In genomic region chr3:159762981-159763465, GRCh38 we compare ENCODE assay signal across 8 cellular contexts.
DNase-seq lines count a peak whose midpoint lies in the region; ATAC-seq and TF ChIP-seq lines count a peak whose summit lies in the region.

No MANE protein-coding gene starts in this region.

- DNase-seq in NCI-H2171 treated with DMSO at 0.1 percent for 48 hours (lab: John Stamatoyannopoulos, UW) (peak; percentile 46), NCI-H2171 (lab: John Stamatoyannopoulos, UW) (no peak), KBM-7 (peak; percentile 87), T1000 (lab: John Stamatoyannopoulos, UW) (peak; percentile 64), mucosa of descending colon (peak in 1 of 3 donors; percentile 70), transverse colon (peak; percentile 55)

- H3K4me1 ChIP-seq in esophagus (ENCODE audit: control insufficient read depth in 2 of 2, insufficient read depth in 2 of 2, low read length in 1 of 2), result peaks cover 0 to 4% of the 10 kb centered on the region in 2 donors
- peaks cover 8% of the 10 kb centered on the region for H3K4me1 ChIP-seq in mucosa of descending colon (ENCODE audit: low read depth)
- peaks cover 0 to 35% (median 14%) of the 10 kb centered on the region in 4 donors for H3K4me1 ChIP-seq in transverse colon

- no peaks in the 10 kb centered on the region for H3K36me3 ChIP-seq in esophagus (ENCODE audit: control insufficient read depth in 2 of 2, insufficient read depth in 2 of 2, low read length in 1 of 2)
- H3K36me3 ChIP-seq in mucosa of descending colon (ENCODE audit: low read depth), result no peaks in the 10 kb centered on the region
- no peaks in the 10 kb centered on the region for H3K36me3 ChIP-seq in transverse colon

- H3K4me3 ChIP-seq in esophagus (ENCODE audit: low read depth in 1 of 2, low read length in 2 of 2), result peak overlapping the region; percentile 37 to 57
- H3K4me3 ChIP-seq in mucosa of descending colon, result peak overlapping the region; percentile 28
- H3K4me3 ChIP-seq in transverse colon, result peak overlapping the region; percentile 50 to 69 (median 62)

- H3K27me3 ChIP-seq in esophagus (ENCODE audit: control insufficient read depth in 1 of 2, insufficient read depth in 2 of 2, low read length in 2 of 2) (no peaks in the 10 kb centered on the region), transverse colon (peaks cover 5% of the 10 kb centered on the region)

- in situ Hi-C loops in KBM-7 (cut with MboI; ENCODE audit: low pct_unique_long_range_greater_than_20kb, low sequenced_read_pairs) (no loop called here), transverse colon (cut with MboI; ENCODE audit: low pct_ligation_motif_present in 1 of 4, low pct_unique_long_range_greater_than_20kb in 1 of 4, low sequenced_read_pairs in 3 of 4) (no loop called here)

- TF ChIP-seq POLR2A in transverse colon (IDR thresholded peaks at IDR 0.05), result no peak

- no peak for TF ChIP-seq CTCF in mucosa of descending colon (IDR thresholded peaks at IDR 0.05)
- no peak for TF ChIP-seq CTCF in transverse colon (IDR thresholded peaks at IDR 0.05)

- intact Hi-C loops in mucosa of descending colon (cut with DNase I, micrococcal nuclease) (no loop called here), transverse colon (cut with DNase I; ENCODE audit: low total_unique reads) (loop anchor here (5.0 kb wide), 1 partner anchor 39 kb away; no protein-coding TSS in a partner anchor)

- H3K9me3 ChIP-seq in esophagus (ENCODE audit: control insufficient read depth in 2 of 2, insufficient read depth in 1 of 2, low read depth in 1 of 2, low read length in 1 of 2), result no peaks in the 10 kb centered on the region
- H3K9me3 ChIP-seq in mucosa of descending colon, result no peaks in the 10 kb centered on the region
- no peaks in the 10 kb centered on the region for H3K9me3 ChIP-seq in transverse colon

- H3K27ac ChIP-seq in esophagus (ENCODE audit: low read depth in 2 of 2, low read length in 1 of 2), result peak overlapping the region; percentile 92
- peak overlapping the region; percentile 92 to 95 (median 94) for H3K27ac ChIP-seq in transverse colon

- ATAC-seq in GM21723 (IDR thresholded peaks at IDR 0.05; ENCODE audit: unreplicated experiment), result peak; percentile 43
- ATAC-seq in mucosa of descending colon, result peak; percentile 43

- 1 to 3% methylated on average over 33 of the region's 33 CpGs for WGBS in esophagus, 2 donors
- WGBS in transverse colon (ENCODE audit: low coverage in 1 of 2), 2 donors, result 2 to 10% methylated on average over 4 to 33 of the region's 33 CpGs

- no peak for TF ChIP-seq EP300 in transverse colon (IDR thresholded peaks at IDR 0.05; ENCODE audit: low read depth)
